In the genomic region with DNA sequence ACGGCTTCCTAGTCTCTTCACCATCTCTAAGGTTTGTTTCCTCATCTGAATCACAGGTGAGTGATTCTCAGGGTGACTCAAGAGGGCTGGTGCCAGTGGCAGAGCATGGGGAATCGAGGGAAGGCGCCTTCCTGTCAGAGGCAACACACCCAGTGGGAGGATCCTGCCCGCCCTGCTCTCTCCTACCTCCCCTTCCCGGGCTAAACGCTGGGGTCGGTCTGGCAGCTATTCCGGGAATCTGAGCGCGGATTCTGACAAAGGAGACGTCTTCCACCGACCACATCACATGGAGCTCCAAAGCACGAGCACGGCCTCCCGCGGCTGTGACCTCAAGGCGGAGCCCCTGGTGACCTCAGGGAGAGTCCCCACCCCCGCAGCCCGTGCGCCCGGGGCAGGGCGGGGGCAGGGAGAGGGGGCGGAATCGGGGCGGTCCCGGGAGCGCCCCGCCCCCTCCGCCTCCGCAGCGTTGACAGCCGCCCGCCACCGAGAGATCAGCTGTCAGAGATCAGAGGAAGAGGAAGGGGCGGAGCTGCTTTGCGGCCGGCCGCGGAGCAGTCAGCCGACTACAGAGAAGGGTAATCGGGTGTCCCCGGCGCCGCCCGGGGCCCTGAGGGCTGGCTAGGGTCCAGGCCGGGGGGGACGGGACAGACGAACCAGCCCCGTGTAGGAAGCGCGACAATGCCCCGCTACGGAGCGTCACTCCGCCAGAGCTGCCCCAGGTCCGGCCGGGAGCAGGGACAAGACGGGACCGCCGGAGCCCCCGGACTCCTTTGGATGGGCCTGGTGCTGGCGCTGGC, we compare ENCODE assay signal across 8 cellular contexts. TPM values are rescaled to one million over a fixed set of nuclear protein-coding genes. Genes with fewer than 3 reads are reported as not detected.
DNase-seq lines count a peak whose midpoint lies in the region; ATAC-seq and TF ChIP-seq lines count a peak whose summit lies in the region.

A gene (plus strand): TSS at position 554 of the 797 bp plus-strand sequence. CDS start 125 bp downstream, at position 679.

- H3K79me2 ChIP-seq in Loucy (ENCODE audit: insufficient read depth, low read length) (0 out of 2 replicates have a peak, but pooled peaks cover 8% of the 10 kb centered on the region), neural cell (replicated peaks; ENCODE audit: insufficient read depth, low read length) (peaks cover 7% of the 10 kb centered on the region)

- peak within 1 kb of the TSS; percentile 90 for H3K27ac ChIP-seq in neural cell (ENCODE audit: low read length)

- H3K4me1 Mint-ChIP-seq in stimulated activated naive CD8-positive, alpha-beta T cell treated with anti-CD3 and anti-CD28 coated beads, Interleukin-15, amount 100 ng/mL, for 72 hours = peaks cover 58% of the 10 kb centered on the region

- peak within 1 kb of the TSS; percentile 77 for H3K4me2 ChIP-seq in Loucy (ENCODE audit: low read depth, low read length, poor library complexity, severe bottlenecking)
- peak within 1 kb of the TSS; percentile 69 for H3K4me2 ChIP-seq in neural cell (ENCODE audit: low read length)

- H2AFZ ChIP-seq in Loucy (ENCODE audit: low read length) (peak within 1 kb of the TSS; percentile 93), neural cell (ENCODE audit: low read depth, low read length) (peak within 1 kb of the TSS; percentile 57)

- ATAC-seq in stimulated activated naive CD8-positive, alpha-beta T cell treated with anti-CD3 and anti-CD28 coated beads, Interleukin-15, amount 100 ng/mL, for 72 hours = peak; percentile 90

- H3K36me3 ChIP-seq in ES-I3 (ENCODE audit: insufficient read depth, low read length) (no peaks in the 10 kb centered on the region), H7 (replicated peaks; ENCODE audit: control insufficient read depth, insufficient read depth, low read length) (no peaks in the 10 kb centered on the region; the same call in 1 of the 2 replicates), Loucy (ENCODE audit: insufficient read depth, low read length) (no peaks in the 10 kb centered on the region), neural cell (ENCODE audit: insufficient read depth, low read length) (no peaks in the 10 kb centered on the region)

- H3K9me2 ChIP-seq in Loucy (replicated peaks; ENCODE audit: low read depth, low read length) (no peaks in the 10 kb centered on the region), neural cell (ENCODE audit: insufficient read depth, low read length) (no peaks in the 10 kb centered on the region)

- H3K4me1 ChIP-seq in ES-I3 (ENCODE audit: insufficient read depth, low read length) (peaks cover 21% of the 10 kb centered on the region), Loucy (ENCODE audit: insufficient read depth, low read length, poor library complexity, severe bottlenecking) (peaks cover 23% of the 10 kb centered on the region)

- no peaks in the 10 kb centered on the region for H3K9me3 Mint-ChIP-seq in stimulated activated naive CD8-positive, alpha-beta T cell treated with anti-CD3 and anti-CD28 coated beads, Interleukin-15, amount 100 ng/mL, for 72 hours

- H3K27me3 ChIP-seq in H7 (ENCODE audit: control insufficient read depth, insufficient read depth, low read length) (peaks cover 4% of the 10 kb centered on the region), Loucy (ENCODE audit: insufficient read depth, low read length, poor library complexity, severe bottlenecking) (no peaks in the 10 kb centered on the region), neural cell (ENCODE audit: insufficient read depth, low read depth, low read length) (no peaks in the 10 kb centered on the region)

- no peaks in the 10 kb centered on the region for H3F3A ChIP-seq in Loucy (ENCODE audit: low read depth)
- H3F3A ChIP-seq in neural cell (ENCODE audit: insufficient read depth, low read length, poor library complexity, severe bottlenecking) = no peaks in the 10 kb centered on the region

- H3K4me3 ChIP-seq in H7 (ENCODE audit: insufficient read depth, low read depth, low read length) (peak within 1 kb of the TSS; percentile 74), Loucy (ENCODE audit: low read length, poor library complexity, severe bottlenecking) (peak within 1 kb of the TSS; percentile 80), fibroblast of villous mesenchyme (ENCODE audit: low read depth, low read length) (peak within 1 kb of the TSS; percentile 82), neural cell (ENCODE audit: low read length) (peak within 1 kb of the TSS; percentile 77)

- H3K9me3 ChIP-seq in ES-I3 (ENCODE audit: control insufficient read depth, insufficient read depth, low read length) = no peaks in the 10 kb centered on the region
- no peaks in the 10 kb centered on the region for H3K9me3 ChIP-seq in Loucy (ENCODE audit: insufficient read depth, low read depth, low read length)
- no peaks in the 10 kb centered on the region for H3K9me3 ChIP-seq in neural cell (ENCODE audit: low read length)

- TF ChIP-seq CTCF in Loucy (conservative IDR thresholded peaks at IDR 0.05; ENCODE audit: low read length) (no peak), fibroblast of villous mesenchyme (IDR thresholded peaks at IDR 0.05; ENCODE audit: insufficient read depth, low read depth, low read length) (no peak), neural cell (IDR thresholded peaks at IDR 0.05; ENCODE audit: poor library complexity, severe bottlenecking) (no peak)

- DNase-seq in H7 (peak; percentile 98), SIG-M5 treated with dmso at 0.1 percent for 504 hours (lab: John Stamatoyannopoulos, UW; ENCODE audit: unreplicated experiment) (peak; percentile 89), activated gamma-delta T cell treated with Interleukin-2 at 50 U/mL for 16 hours (peak; percentile 90), fibroblast of villous mesenchyme (ENCODE audit: low read depth) (peak; percentile 80)
- peak; percentile 92 to 94 for DNase-seq in stimulated activated naive CD8-positive, alpha-beta T cell treated with anti-CD3 and anti-CD28 coated beads, Interleukin-15, amount 100 ng/mL, for 72 hours

- TF ChIP-seq RAD21 in neural cell (conservative IDR thresholded peaks at IDR 0.05) = peak; percentile 34

- no peaks in the 10 kb centered on the region for H3K27me3 Mint-ChIP-seq in stimulated activated naive CD8-positive, alpha-beta T cell treated with anti-CD3 and anti-CD28 coated beads, Interleukin-15, amount 100 ng/mL, for 72 hours

- peak; percentile 82 for TF ChIP-seq EP300 in neural cell (conservative IDR thresholded peaks at IDR 0.05; ENCODE audit: poor library complexity, severe bottlenecking)

- H4K20me1 ChIP-seq in Loucy (ENCODE audit: insufficient read depth, low read length, poor library complexity, severe bottlenecking) = no peaks in the 10 kb centered on the region
- no peaks in the 10 kb centered on the region for H4K20me1 ChIP-seq in neural cell (ENCODE audit: insufficient read depth)

- H3K9ac ChIP-seq in ES-I3 (ENCODE audit: low read depth, low read length) = peak within 1 kb of the TSS; percentile 56; the same call in 1 of the 2 replicates
- H3K9ac ChIP-seq in Loucy (ENCODE audit: low read depth, low read length, poor library complexity, severe bottlenecking) = peak within 1 kb of the TSS; percentile 82
- peak within 1 kb of the TSS; percentile 93 for H3K9ac ChIP-seq in neural cell (ENCODE audit: low read length)

- H3K27ac Mint-ChIP-seq in stimulated activated naive CD8-positive, alpha-beta T cell treated with anti-CD3 and anti-CD28 coated beads, Interleukin-15, amount 100 ng/mL, for 72 hours = peak within 1 kb of the TSS; percentile 96 to 99

- H3K4me3 Mint-ChIP-seq in stimulated activated naive CD8-positive, alpha-beta T cell treated with anti-CD3 and anti-CD28 coated beads, Interleukin-15, amount 100 ng/mL, for 72 hours = peak within 1 kb of the TSS; percentile 91 to 93

TF ChIP-seq in neural cell, 6 proteins besides CTCF, POLR2A, EP300 and RAD21:
- TF ChIP-seq, protein P1, sequence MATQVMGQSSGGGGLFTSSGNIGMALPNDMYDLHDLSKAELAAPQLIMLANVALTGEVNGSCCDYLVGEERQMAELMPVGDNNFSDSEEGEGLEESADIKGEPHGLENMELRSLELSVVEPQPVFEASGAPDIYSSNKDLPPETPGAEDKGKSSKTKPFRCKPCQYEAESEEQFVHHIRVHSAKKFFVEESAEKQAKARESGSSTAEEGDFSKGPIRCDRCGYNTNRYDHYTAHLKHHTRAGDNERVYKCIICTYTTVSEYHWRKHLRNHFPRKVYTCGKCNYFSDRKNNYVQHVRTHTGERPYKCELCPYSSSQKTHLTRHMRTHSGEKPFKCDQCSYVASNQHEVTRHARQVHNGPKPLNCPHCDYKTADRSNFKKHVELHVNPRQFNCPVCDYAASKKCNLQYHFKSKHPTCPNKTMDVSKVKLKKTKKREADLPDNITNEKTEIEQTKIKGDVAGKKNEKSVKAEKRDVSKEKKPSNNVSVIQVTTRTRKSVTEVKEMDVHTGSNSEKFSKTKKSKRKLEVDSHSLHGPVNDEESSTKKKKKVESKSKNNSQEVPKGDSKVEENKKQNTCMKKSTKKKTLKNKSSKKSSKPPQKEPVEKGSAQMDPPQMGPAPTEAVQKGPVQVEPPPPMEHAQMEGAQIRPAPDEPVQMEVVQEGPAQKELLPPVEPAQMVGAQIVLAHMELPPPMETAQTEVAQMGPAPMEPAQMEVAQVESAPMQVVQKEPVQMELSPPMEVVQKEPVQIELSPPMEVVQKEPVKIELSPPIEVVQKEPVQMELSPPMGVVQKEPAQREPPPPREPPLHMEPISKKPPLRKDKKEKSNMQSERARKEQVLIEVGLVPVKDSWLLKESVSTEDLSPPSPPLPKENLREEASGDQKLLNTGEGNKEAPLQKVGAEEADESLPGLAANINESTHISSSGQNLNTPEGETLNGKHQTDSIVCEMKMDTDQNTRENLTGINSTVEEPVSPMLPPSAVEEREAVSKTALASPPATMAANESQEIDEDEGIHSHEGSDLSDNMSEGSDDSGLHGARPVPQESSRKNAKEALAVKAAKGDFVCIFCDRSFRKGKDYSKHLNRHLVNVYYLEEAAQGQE (IDR thresholded peaks at IDR 0.05; ENCODE audit: borderline replicate concordance) = peak; percentile 89
- no peak for TF ChIP-seq EZH2 (IDR thresholded peaks at IDR 0.05; ENCODE audit: borderline replicate concordance, insufficient read depth, low read length, poor library complexity, severe bottlenecking)
- TF ChIP-seq SMC3 (conservative IDR thresholded peaks at IDR 0.05; ENCODE audit: poor library complexity) = peak; percentile 30
- TF ChIP-seq TAF1 (IDR thresholded peaks at IDR 0.05; ENCODE audit: low read depth) = peak; percentile 71
- TF ChIP-seq MXI1 (conservative IDR thresholded peaks at IDR 0.05; ENCODE audit: poor library complexity, severe bottlenecking) = peak; percentile 88
- TF ChIP-seq POLR2AphosphoS5 (IDR thresholded peaks at IDR 0.05) = peak; percentile 85

RNA-seq across cellular contexts. Expression of the gene that starts here (rescaled TPM):
- 6.2 and 13.3 TPM in 2 replicates for total RNA-seq in H7 (2014; rRNA removed; shearing (Covaris generic))
- 35.0 and 37.7 TPM in 2 replicates for total RNA-seq in fibroblast of villous mesenchyme
- 30.0 and 37.4 TPM in 2 replicates for polyA plus RNA-seq in neural cell
- 16.1 and 18.3 TPM in 2 replicates for polyA minus RNA-seq in neural cell

Comparison
In these comparisons a context has a peak if more than half of its experiments do, and no peak if none do; other contexts are left out.
1. Peak in every context shown above with its lines: DNase-seq, ATAC-seq, H3K4me3 ChIP-seq and H3K27ac ChIP-seq.